Comparison of ENCODE assay signal across 2 cellular contexts in the genomic region with DNA sequence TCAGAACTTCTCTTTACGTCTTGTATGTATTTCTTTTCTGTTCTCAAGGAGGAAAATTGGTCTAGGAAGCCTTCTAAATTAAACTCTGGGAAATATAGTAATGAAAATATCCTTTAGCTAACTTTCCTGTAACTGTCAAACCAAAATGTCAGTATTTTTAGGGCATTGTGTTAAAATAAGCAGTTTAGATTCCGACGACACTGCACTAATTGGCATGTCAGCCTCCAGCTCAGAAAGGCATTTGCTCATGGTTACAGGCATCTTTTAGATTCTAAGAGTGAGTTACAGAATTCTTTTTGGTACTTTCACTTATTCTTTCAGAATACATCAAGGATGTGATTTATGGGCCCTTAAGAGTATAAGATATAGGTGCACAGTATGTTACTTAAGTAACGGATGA.
TF ChIP-seq lines count a peak whose summit lies in the region.

No MANE protein-coding gene starts in this region.

TF ChIP-seq in HepG2, 621 proteins besides CTCF, POLR2A, EP300 and RAD21 (continues in another document):
- no peak for TF ChIP-seq HNRNPH1 (optimal IDR thresholded peaks at IDR 0.05; ENCODE audit: low read depth, low read length)
- peak; percentile 82 for TF ChIP-seq MAFF (IDR thresholded peaks at IDR 0.05; ENCODE audit: low read depth, low read length)
- TF ChIP-seq, protein P1, sequence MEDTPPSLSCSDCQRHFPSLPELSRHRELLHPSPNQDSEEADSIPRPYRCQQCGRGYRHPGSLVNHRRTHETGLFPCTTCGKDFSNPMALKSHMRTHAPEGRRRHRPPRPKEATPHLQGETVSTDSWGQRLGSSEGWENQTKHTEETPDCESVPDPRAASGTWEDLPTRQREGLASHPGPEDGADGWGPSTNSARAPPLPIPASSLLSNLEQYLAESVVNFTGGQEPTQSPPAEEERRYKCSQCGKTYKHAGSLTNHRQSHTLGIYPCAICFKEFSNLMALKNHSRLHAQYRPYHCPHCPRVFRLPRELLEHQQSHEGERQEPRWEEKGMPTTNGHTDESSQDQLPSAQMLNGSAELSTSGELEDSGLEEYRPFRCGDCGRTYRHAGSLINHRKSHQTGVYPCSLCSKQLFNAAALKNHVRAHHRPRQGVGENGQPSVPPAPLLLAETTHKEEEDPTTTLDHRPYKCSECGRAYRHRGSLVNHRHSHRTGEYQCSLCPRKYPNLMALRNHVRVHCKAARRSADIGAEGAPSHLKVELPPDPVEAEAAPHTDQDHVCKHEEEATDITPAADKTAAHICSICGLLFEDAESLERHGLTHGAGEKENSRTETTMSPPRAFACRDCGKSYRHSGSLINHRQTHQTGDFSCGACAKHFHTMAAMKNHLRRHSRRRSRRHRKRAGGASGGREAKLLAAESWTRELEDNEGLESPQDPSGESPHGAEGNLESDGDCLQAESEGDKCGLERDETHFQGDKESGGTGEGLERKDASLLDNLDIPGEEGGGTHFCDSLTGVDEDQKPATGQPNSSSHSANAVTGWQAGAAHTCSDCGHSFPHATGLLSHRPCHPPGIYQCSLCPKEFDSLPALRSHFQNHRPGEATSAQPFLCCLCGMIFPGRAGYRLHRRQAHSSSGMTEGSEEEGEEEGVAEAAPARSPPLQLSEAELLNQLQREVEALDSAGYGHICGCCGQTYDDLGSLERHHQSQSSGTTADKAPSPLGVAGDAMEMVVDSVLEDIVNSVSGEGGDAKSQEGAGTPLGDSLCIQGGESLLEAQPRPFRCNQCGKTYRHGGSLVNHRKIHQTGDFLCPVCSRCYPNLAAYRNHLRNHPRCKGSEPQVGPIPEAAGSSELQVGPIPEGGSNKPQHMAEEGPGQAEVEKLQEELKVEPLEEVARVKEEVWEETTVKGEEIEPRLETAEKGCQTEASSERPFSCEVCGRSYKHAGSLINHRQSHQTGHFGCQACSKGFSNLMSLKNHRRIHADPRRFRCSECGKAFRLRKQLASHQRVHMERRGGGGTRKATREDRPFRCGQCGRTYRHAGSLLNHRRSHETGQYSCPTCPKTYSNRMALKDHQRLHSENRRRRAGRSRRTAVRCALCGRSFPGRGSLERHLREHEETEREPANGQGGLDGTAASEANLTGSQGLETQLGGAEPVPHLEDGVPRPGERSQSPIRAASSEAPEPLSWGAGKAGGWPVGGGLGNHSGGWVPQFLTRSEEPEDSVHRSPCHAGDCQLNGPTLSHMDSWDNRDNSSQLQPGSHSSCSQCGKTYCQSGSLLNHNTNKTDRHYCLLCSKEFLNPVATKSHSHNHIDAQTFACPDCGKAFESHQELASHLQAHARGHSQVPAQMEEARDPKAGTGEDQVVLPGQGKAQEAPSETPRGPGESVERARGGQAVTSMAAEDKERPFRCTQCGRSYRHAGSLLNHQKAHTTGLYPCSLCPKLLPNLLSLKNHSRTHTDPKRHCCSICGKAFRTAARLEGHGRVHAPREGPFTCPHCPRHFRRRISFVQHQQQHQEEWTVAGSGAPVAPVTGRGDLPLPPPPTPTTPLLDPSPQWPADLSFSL (CRISPR knock-in tag; IDR thresholded peaks at IDR 0.05), result no peak
- peak; percentile 77 to 89 for TF ChIP-seq MAFK (conservative IDR thresholded peaks at IDR 0.05 in 1 of 2, IDR thresholded peaks at IDR 0.05 in 1 of 2; ENCODE audit: low read length in 2 of 2)
- TF ChIP-seq, protein P2, sequence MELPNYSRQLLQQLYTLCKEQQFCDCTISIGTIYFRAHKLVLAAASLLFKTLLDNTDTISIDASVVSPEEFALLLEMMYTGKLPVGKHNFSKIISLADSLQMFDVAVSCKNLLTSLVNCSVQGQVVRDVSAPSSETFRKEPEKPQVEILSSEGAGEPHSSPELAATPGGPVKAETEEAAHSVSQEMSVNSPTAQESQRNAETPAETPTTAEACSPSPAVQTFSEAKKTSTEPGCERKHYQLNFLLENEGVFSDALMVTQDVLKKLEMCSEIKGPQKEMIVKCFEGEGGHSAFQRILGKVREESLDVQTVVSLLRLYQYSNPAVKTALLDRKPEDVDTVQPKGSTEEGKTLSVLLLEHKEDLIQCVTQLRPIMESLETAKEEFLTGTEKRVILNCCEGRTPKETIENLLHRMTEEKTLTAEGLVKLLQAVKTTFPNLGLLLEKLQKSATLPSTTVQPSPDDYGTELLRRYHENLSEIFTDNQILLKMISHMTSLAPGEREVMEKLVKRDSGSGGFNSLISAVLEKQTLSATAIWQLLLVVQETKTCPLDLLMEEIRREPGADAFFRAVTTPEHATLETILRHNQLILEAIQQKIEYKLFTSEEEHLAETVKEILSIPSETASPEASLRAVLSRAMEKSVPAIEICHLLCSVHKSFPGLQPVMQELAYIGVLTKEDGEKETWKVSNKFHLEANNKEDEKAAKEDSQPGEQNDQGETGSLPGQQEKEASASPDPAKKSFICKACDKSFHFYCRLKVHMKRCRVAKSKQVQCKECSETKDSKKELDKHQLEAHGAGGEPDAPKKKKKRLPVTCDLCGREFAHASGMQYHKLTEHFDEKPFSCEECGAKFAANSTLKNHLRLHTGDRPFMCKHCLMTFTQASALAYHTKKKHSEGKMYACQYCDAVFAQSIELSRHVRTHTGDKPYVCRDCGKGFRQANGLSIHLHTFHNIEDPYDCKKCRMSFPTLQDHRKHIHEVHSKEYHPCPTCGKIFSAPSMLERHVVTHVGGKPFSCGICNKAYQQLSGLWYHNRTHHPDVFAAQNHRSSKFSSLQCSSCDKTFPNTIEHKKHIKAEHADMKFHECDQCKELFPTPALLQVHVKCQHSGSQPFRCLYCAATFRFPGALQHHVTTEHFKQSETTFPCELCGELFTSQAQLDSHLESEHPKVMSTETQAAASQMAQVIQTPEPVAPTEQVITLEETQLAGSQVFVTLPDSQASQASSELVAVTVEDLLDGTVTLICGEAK (IDR thresholded peaks at IDR 0.05), result no peak
- TF ChIP-seq, protein P2 (CRISPR knock-in tag; IDR thresholded peaks at IDR 0.05), result no peak

TF ChIP-seq in IMR-90, 13 proteins besides CTCF, POLR2A, EP300 and RAD21:
- TF ChIP-seq MAFK (IDR thresholded peaks at IDR 0.05; ENCODE audit: low read depth, low read length) (peak; percentile 61), BHLHE40 (IDR thresholded peaks at IDR 0.05; ENCODE audit: low read depth, low read length) (no peak)
